8 cellular contexts compared by ENCODE assay signal in genomic region chr5:115169392-115170127, GRCh38. TPM values are rescaled to one million over a fixed set of nuclear protein-coding genes. Genes with fewer than 3 reads are reported as not detected.
DNase-seq lines count a peak whose midpoint lies in the region; ATAC-seq and TF ChIP-seq lines count a peak whose summit lies in the region.

Gene TRIM36 (minus strand): TSS chr5:115169908. CDS start chr5:115169634, 274 bp downstream.

- intact Hi-C loops in heart right ventricle (cut with DNase I) (no loop called here), posterior vena cava (cut with DNase I) (no loop called here)

- H3K9me3 ChIP-seq in adipocyte (ENCODE audit: control insufficient read depth, low read length): peaks cover 8% of the 10 kb centered on the region
- H3K9me3 ChIP-seq in heart right ventricle: peaks cover 0 to 3% (median 0%) of the 10 kb centered on the region in 11 donors
- H3K9me3 ChIP-seq in upper lobe of left lung: no peaks in the 10 kb centered on the region

- no peaks in the 10 kb centered on the region for H3K36me3 ChIP-seq in adipocyte (ENCODE audit: control insufficient read depth, insufficient read depth, low read length, severe bottlenecking)
- no peaks in the 10 kb centered on the region for H3K36me3 ChIP-seq in heart right ventricle
- no peaks in the 10 kb centered on the region for H3K36me3 ChIP-seq in upper lobe of left lung

- H3K9ac ChIP-seq in adipocyte (ENCODE audit: low read length): peak within 1 kb of the TSS; percentile 69

- TF ChIP-seq CTCF in GM12875 (IDR thresholded peaks at IDR 0.05; ENCODE audit: borderline replicate concordance, insufficient read depth, low read depth, low read length) (no peak), heart right ventricle (IDR thresholded peaks at IDR 0.05) (peak in 4 of 9 donors; percentile 26 to 50 (median 42)), upper lobe of left lung (IDR thresholded peaks at IDR 0.05) (peak in 1 of 6 experiments; percentile 23)

- DNase-seq in NCI-H128 (lab: John Stamatoyannopoulos, UW; ENCODE audit: unreplicated experiment) (peak; percentile 83), SW 1271 (lab: John Stamatoyannopoulos, UW) (peak; percentile 73 to 97), adipocyte (ENCODE audit: low read depth) (peak; percentile 93), heart right ventricle (peak; percentile 84 to 93), posterior vena cava (ENCODE audit: low spot score) (peak; percentile 97), upper lobe of left lung (peak; percentile 95 to 99)

- no peak for TF ChIP-seq EP300 in upper lobe of left lung (IDR thresholded peaks at IDR 0.05)

- peak in 3 of 4 donors; percentile 32 to 82 (median 38) for TF ChIP-seq POLR2A in upper lobe of left lung (IDR thresholded peaks at IDR 0.05)

- peak; percentile 98 for ATAC-seq in HG02759 (IDR thresholded peaks at IDR 0.05; ENCODE audit: unreplicated experiment)
- peak; percentile 98 to 100 (median 99) for ATAC-seq in heart right ventricle
- ATAC-seq in upper lobe of left lung (ENCODE audit: low FRiP score in 2 of 2): peak; percentile 98

- H3K4me3 ChIP-seq in GM12875 (ENCODE audit: low read depth, low read length): peak within 1 kb of the TSS; percentile 70
- H3K4me3 ChIP-seq in adipocyte (ENCODE audit: low read length): peak within 1 kb of the TSS; percentile 91
- H3K4me3 ChIP-seq in heart right ventricle: peak within 1 kb of the TSS; percentile 64 to 90 (median 78)
- H3K4me3 ChIP-seq in upper lobe of left lung: peak within 1 kb of the TSS; percentile 52 to 91 (median 70)

- H3K27me3 ChIP-seq in adipocyte (replicated peaks; ENCODE audit: control insufficient read depth, insufficient read depth, low read length) (peaks cover 39% of the 10 kb centered on the region), heart right ventricle (peaks cover 0 to 92% (median 74%) of the 10 kb centered on the region in 7 donors), upper lobe of left lung (peaks cover 0 to 14% (median 5%) of the 10 kb centered on the region in 4 donors)

- WGBS in heart right ventricle, 2 donors: 0 to 1% methylated on average over 49 to 77 of the region's 77 CpGs
- WGBS in upper lobe of left lung, 2 donors: 0% methylated on average over 43 of the region's 77 CpGs; no CpG with 5 or more reads in 1 of the 2 donors

- H3K4me1 ChIP-seq in adipocyte (ENCODE audit: control insufficient read depth, insufficient read depth, low read length) (peaks cover 10% of the 10 kb centered on the region), heart right ventricle (peaks cover 7 to 25% (median 22%) of the 10 kb centered on the region in 9 donors), upper lobe of left lung (peaks cover 15 to 25% (median 19%) of the 10 kb centered on the region in 4 donors)

- H3K27ac ChIP-seq in heart right ventricle: peak within 1 kb of the TSS in 1 of 10 donors; percentile 39
- H3K27ac ChIP-seq in upper lobe of left lung: peak within 1 kb of the TSS in 3 of 4 donors; percentile 9 to 77 (median 46)

RNA-seq across cellular contexts. Expression of gene TRIM36, which starts in this region (rescaled TPM):
- total RNA-seq in heart right ventricle (1 to 10 TPM in 1 of 10 donors, under 1 TPM in 9; 0.06 to 2.2 (median 0.35) TPM), posterior vena cava (under 1 TPM; 0.37 to 0.57 TPM), upper lobe of left lung (1 to 10 TPM in 4 of 6 donors, under 1 TPM in 2; under 0.01 to 7.3 (median 2.9) TPM)
- polyA plus RNA-seq in heart right ventricle: under 1 TPM; 0.22 to 0.44 TPM

Comparison
In these comparisons a context has a peak if more than half of its experiments do, and no peak if none do; other contexts are left out.
1. Peak in DNase-seq in posterior vena cava; RNA of the gene not detected or under 1 TPM.